ENCODE assay signal across 8 cellular contexts in the genomic region with DNA sequence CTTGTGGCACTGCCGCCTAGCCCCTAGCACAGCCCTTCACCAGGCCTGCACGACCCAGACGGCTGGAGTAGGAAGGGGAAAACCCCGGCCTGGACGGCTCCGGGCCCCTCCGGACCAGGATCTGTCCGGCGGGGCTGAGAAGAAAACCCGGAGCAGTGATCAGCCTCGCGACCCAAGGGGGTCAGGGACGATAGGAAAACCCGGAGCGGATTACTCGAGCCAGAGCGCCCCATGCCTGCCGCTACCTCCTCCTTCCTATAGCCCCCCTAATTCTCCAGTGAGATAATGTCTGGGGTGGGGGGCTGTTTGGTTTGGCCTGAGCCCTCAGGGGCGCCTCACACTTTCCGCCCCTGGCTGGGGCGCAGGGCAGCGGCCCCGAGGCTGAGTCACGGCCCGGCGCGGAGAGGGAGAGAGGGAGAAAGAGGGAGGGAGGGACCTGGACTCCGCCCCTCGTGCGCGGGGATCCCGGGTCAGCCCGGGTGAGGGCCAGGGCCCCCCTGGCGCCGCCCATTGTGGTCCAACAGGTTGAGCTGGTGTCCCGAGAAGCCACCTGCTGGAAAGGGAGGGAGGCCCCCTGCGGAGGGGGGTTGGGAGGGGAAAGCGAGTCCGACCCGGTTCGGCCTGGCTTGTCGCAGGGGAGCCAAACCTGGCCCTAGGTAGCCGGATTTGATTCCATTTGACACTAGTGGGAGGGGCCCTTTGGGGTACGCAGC. TPM values are rescaled to one million over a fixed set of nuclear protein-coding genes. Genes with fewer than 3 reads are reported as not detected.
A peak's percentile ranks its signal among the peaks of the same experiment; 100 is the strongest.
DNase-seq lines count a peak whose midpoint lies in the region; ATAC-seq and TF ChIP-seq lines count a peak whose summit lies in the region.

No MANE protein-coding gene starts in this region.

- H3K27me3 Mint-ChIP-seq in T-helper 1 cell treated with Interleukin-12 subunit alpha and Interleukin-12 subunit beta and Interleukin-4 antibody, amounts not matched to agents 30 μg/mL and 1 μg/mL, for 36 hours (ENCODE audit: low read depth): no peaks in the 10 kb centered on the region
- no peaks in the 10 kb centered on the region for H3K27me3 Mint-ChIP-seq in type B pancreatic cell

- peaks cover 32 to 34% of the 10 kb centered on the region in 2 donors for H3K4me1 ChIP-seq in adrenal gland (replicated peaks in 1 of 2)
- H3K4me1 ChIP-seq in heart left ventricle: peaks cover under 1 to 58% (median 34%) of the 10 kb centered on the region in 12 donors

- no peaks in the 10 kb centered on the region for H3K9me3 ChIP-seq in adrenal gland (replicated peaks in 1 of 3)
- H3K9me3 ChIP-seq in heart left ventricle: no peaks in the 10 kb centered on the region

- H3K4me3 Mint-ChIP-seq in T-helper 1 cell treated with Interleukin-12 subunit alpha and Interleukin-12 subunit beta and Interleukin-4 antibody, amounts not matched to agents 30 μg/mL and 1 μg/mL, for 36 hours: peak overlapping the region; percentile 99
- peak overlapping the region; percentile 94 for H3K4me3 Mint-ChIP-seq in type B pancreatic cell

- peaks cover 41% of the 10 kb centered on the region for H3K4me1 Mint-ChIP-seq in T-helper 1 cell treated with Interleukin-12 subunit alpha and Interleukin-12 subunit beta and Interleukin-4 antibody, amounts not matched to agents 30 μg/mL and 1 μg/mL, for 36 hours (ENCODE audit: low read depth)
- H3K4me1 Mint-ChIP-seq in type B pancreatic cell (ENCODE audit: unreplicated experiment): peaks cover 30% of the 10 kb centered on the region

- peak overlapping the region; percentile 91 for H3K27ac Mint-ChIP-seq in T-helper 1 cell treated with Interleukin-12 subunit alpha and Interleukin-12 subunit beta and Interleukin-4 antibody, amounts not matched to agents 30 μg/mL and 1 μg/mL, for 36 hours
- peak overlapping the region; percentile 98 for H3K27ac Mint-ChIP-seq in type B pancreatic cell

- H3K9me3 Mint-ChIP-seq in T-helper 1 cell treated with Interleukin-12 subunit alpha and Interleukin-12 subunit beta and Interleukin-4 antibody, amounts not matched to agents 30 μg/mL and 1 μg/mL, for 36 hours: no peaks in the 10 kb centered on the region
- no peaks in the 10 kb centered on the region for H3K9me3 Mint-ChIP-seq in type B pancreatic cell

- H3K27me3 ChIP-seq in GM06990 (replicated peaks; ENCODE audit: control insufficient read depth, insufficient read depth, low read length) (no peaks in the 10 kb centered on the region), adrenal gland (no peaks in the 10 kb centered on the region), heart left ventricle (no peaks in the 10 kb centered on the region)

- peaks cover 5% of the 10 kb centered on the region for H3K36me3 Mint-ChIP-seq in T-helper 1 cell treated with Interleukin-12 subunit alpha and Interleukin-12 subunit beta and Interleukin-4 antibody, amounts not matched to agents 30 μg/mL and 1 μg/mL, for 36 hours (ENCODE audit: low read depth)
- no peaks in the 10 kb centered on the region for H3K36me3 Mint-ChIP-seq in type B pancreatic cell

- ATAC-seq in HG02623 (IDR thresholded peaks at IDR 0.05; ENCODE audit: unreplicated experiment) (peak; percentile 34), heart left ventricle (peak; percentile 18 to 68 (median 62))

- DNase-seq in GM06990 (ENCODE audit: extremely low read depth, insufficient read length): peak; percentile 96
- DNase-seq in NCI-H1436 treated with DMSO at 0.1 percent for 48 hours (lab: John Stamatoyannopoulos, UW): peak; percentile 52
- DNase-seq in adrenal gland: peak; percentile 93 to 97 (median 94)
- DNase-seq in heart left ventricle: peak; percentile 89 to 93 (median 91)
- DNase-seq in pons (ENCODE audit: low spot score): peak; percentile 83
- DNase-seq in type B pancreatic cell (ENCODE audit: extremely low spot score, unreplicated experiment): peak; percentile 91

- H3K36me3 ChIP-seq in GM06990 (ENCODE audit: control insufficient read depth, insufficient read depth, low read length): no peaks in the 10 kb centered on the region; the same call in 1 of the 2 replicates
- no peaks in the 10 kb centered on the region for H3K36me3 ChIP-seq in adrenal gland (replicated peaks in 1 of 2)
- no peaks in the 10 kb centered on the region for H3K36me3 ChIP-seq in heart left ventricle

- WGBS in adrenal gland, 4 donors: 0 to 1% (median 1%) methylated on average over 7 to 44 of the region's 44 CpGs
- 0 to 1% (median 0%) methylated on average over 10 to 44 of the region's 44 CpGs for WGBS in heart left ventricle, 4 donors

- intact Hi-C loops in adrenal gland (cut with DNase I) (loop anchor here in 1 of 2 donors (5.0 kb wide), 1 partner anchor 34 kb away; no protein-coding TSS in a partner anchor), heart left ventricle (cut with DNase I) (loop anchor here in 6 of 10 donors (2.0 to 5.0 kb wide), 6 partner anchors 18 to 51 kb away; a partner anchor contains a TSS)

- H3K27ac ChIP-seq in adrenal gland: peak overlapping the region; percentile 87 to 99 (median 96)
- peak overlapping the region; percentile 77 to 98 (median 95) for H3K27ac ChIP-seq in heart left ventricle

- TF ChIP-seq CTCF in GM06990 (IDR thresholded peaks at IDR 0.05; ENCODE audit: insufficient read depth, low read length, poor library complexity, severe bottlenecking): no peak
- TF ChIP-seq CTCF in adrenal gland (IDR thresholded peaks at IDR 0.05): peak in 4 of 6 experiments; percentile 18 to 52 (median 31)
- TF ChIP-seq CTCF in heart left ventricle (IDR thresholded peaks at IDR 0.05): peak in 3 of 12 donors; percentile 3 to 14 (median 8)
- no peak for TF ChIP-seq CTCF in type B pancreatic cell (conservative IDR thresholded peaks at IDR 0.05)

- H3K4me3 ChIP-seq in GM06990 (replicated peaks; ENCODE audit: low read depth, low read length): peak overlapping the region; percentile 96
- peak overlapping the region; percentile 14 to 73 (median 52) for H3K4me3 ChIP-seq in adrenal gland
- peak overlapping the region; percentile 70 to 96 (median 84) for H3K4me3 ChIP-seq in heart left ventricle

- TF ChIP-seq POLR2A in adrenal gland (IDR thresholded peaks at IDR 0.05) (peak; percentile 75 to 95), heart left ventricle (IDR thresholded peaks at IDR 0.05) (peak; percentile 24 to 78)

RNA-seq across cellular contexts. Expression of a gene that starts 1.7 kb away (rescaled TPM):
- total RNA-seq in adrenal gland: 100 to 1,000 TPM in 1 of 8 donors, 10 to 100 TPM in 7; 60.1 to 126 (median 83.5) TPM
- 10 to 100 TPM; 22.4 to 97.3 (median 27.9) TPM for polyA plus RNA-seq in adrenal gland
- total RNA-seq in heart left ventricle: 10 to 100 TPM; 29.5 to 80.0 (median 46.6) TPM
- 100 to 1,000 TPM in 1 of 2 donors, 10 to 100 TPM in 1; 39.2 to 103 TPM for polyA plus RNA-seq in heart left ventricle
- total RNA-seq in type B pancreatic cell (ENCODE audit: low replicate concordance): 38.1 and 75.9 TPM in 2 replicates

RNA-seq across cellular contexts. Expression of a gene that starts 7.5 kb away (rescaled TPM):
- total RNA-seq in adrenal gland (not detected), heart left ventricle (not detected), type B pancreatic cell (ENCODE audit: low replicate concordance) (0.52 and 1.1 TPM in 2 replicates)
- polyA plus RNA-seq in adrenal gland (not detected), heart left ventricle (not detected)

RNA-seq across cellular contexts. Expression of a gene that starts 17.7 kb away (rescaled TPM):
- total RNA-seq in adrenal gland: 10 to 100 TPM; 21.6 to 43.0 (median 28.6) TPM
- polyA plus RNA-seq in adrenal gland: 10 to 100 TPM; 30.7 to 65.5 (median 41.1) TPM
- total RNA-seq in heart left ventricle: 10 to 100 TPM; 19.4 to 35.0 (median 27.4) TPM
- 10 to 100 TPM; 22.3 to 50.7 TPM for polyA plus RNA-seq in heart left ventricle
- total RNA-seq in type B pancreatic cell (ENCODE audit: low replicate concordance): 51.4 and 59.0 TPM in 2 replicates

RNA-seq across cellular contexts. Expression of a gene that starts 26.4 kb away (rescaled TPM):
- total RNA-seq in adrenal gland (10 to 100 TPM; 23.2 to 41.4 (median 29.5) TPM), heart left ventricle (10 to 100 TPM; 11.0 to 30.0 (median 16.7) TPM), type B pancreatic cell (ENCODE audit: low replicate concordance) (58.8 and 119 TPM in 2 replicates)
- polyA plus RNA-seq in adrenal gland (10 to 100 TPM; 12.4 to 51.0 (median 22.3) TPM), heart left ventricle (10 to 100 TPM in 1 of 2 donors, 1 to 10 TPM in 1; 6.8 to 48.9 TPM)

RNA-seq across cellular contexts. Expression of a gene that starts 30.3 kb away (rescaled TPM):
- total RNA-seq in adrenal gland: 100 to 1,000 TPM in 7 of 8 donors, 10 to 100 TPM in 1; 86.2 to 240 (median 126) TPM
- polyA plus RNA-seq in adrenal gland: 100 to 1,000 TPM; 167 to 260 (median 249) TPM
- 100 to 1,000 TPM in 1 of 9 donors, 10 to 100 TPM in 8; 38.8 to 115 (median 62.4) TPM for total RNA-seq in heart left ventricle
- 10 to 100 TPM; 23.6 to 93.7 TPM for polyA plus RNA-seq in heart left ventricle
- 65.3 and 87.8 TPM in 2 replicates for total RNA-seq in type B pancreatic cell (ENCODE audit: low replicate concordance)

Comparison
In these comparisons a context has a peak if more than half of its experiments do, and no peak if none do; other contexts are left out.
1. Peak in every context shown above with its lines: DNase-seq, ATAC-seq, H3K4me3 ChIP-seq and H3K27ac ChIP-seq.
2. CTCF ChIP-seq: peak in adrenal gland (4 of 6); none in GM06990 (single experiment) and type B pancreatic cell (single experiment).